Comparison of ENCODE assay signal across 19 cellular contexts in the genomic region with DNA sequence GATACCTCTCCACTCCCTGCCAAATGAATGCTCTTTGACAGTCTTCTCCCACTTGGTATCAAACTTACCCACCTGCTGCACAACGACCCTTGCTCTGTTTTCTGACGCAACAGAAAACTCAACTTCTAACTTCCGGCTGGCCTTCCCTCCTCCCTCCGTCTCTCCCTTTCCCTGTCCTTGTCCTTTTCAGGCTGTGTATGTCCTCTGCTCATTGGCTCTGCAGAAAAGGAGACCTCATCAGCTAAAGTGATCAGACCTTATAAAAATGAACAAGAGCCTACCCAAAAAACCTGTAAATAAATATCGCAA. TPM values are rescaled to one million over a fixed set of nuclear protein-coding genes. Genes with fewer than 3 reads are reported as not detected.
A peak's percentile ranks its signal among the peaks of the same experiment; 100 is the strongest.
DNase-seq lines count a peak whose midpoint lies in the region; ATAC-seq and TF ChIP-seq lines count a peak whose summit lies in the region.
"Had no signal": no experiment of that assay in that cellular context is flagged by ENCODE, and none has a peak within 500 bp of the region (broad histone marks: within the 10 kb centered on the region; RNA-seq: fewer than 3 reads in every experiment).

No MANE protein-coding gene starts in this region.

- H3K27me3 Mint-ChIP-seq in MCF 10A (ENCODE audit: insufficient read depth, unreplicated experiment): no peaks in the 10 kb centered on the region
- H3K27me3 Mint-ChIP-seq: CD4-positive, CD25-positive, alpha-beta regulatory T cell; stimulated activated naive CD8-positive, alpha-beta T cell treated with anti-CD3 and anti-CD28 coated beads, Interleukin-15, amount 100 ng/mL, for 72 hours had no signal

- H3K36me3 Mint-ChIP-seq in MCF 10A (ENCODE audit: insufficient read depth, unreplicated experiment): peaks cover 49% of the 10 kb centered on the region

- no peak overlapping the region for H3K4me3 ChIP-seq in breast epithelium
- no peak overlapping the region for H3K4me3 ChIP-seq in gastroesophageal sphincter
- peak overlapping the region; percentile 16 for H3K4me3 ChIP-seq in retinal pigment epithelial cell (ENCODE audit: low read length)
- H3K4me3 ChIP-seq: MG63, mucosa of descending colon had no signal

- no peak overlapping the region for H3K27ac Mint-ChIP-seq in MCF 10A (ENCODE audit: low read depth, unreplicated experiment)
- H3K27ac Mint-ChIP-seq: stimulated activated naive CD8-positive, alpha-beta T cell treated with anti-CD3 and anti-CD28 coated beads, Interleukin-15, amount 100 ng/mL, for 72 hours had no signal

- 23 to 58% methylated on average over 5 of the region's 5 CpGs for WGBS in gastroesophageal sphincter (ENCODE audit: low coverage in 1 of 2), 2 donors

- no TSS peak for BruUV-seq in MCF 10A (replicated peaks; lab: Mats Ljungman, UMichigan)

- H3K4me3 Mint-ChIP-seq in MCF 10A (ENCODE audit: unreplicated experiment): no peak overlapping the region
- H3K4me3 Mint-ChIP-seq: activated T-helper 1 cell treated with anti-CD3 and anti-CD28 coated beads, Interleukin-12 subunit alpha, Interleukin-12 subunit beta, Interleukin-2, Interleukin-4 antibody, amounts not matched to agents 30 ng/mL and 10 ng/mL and 1 ng/mL, durations not matched to agents 14 hours and 24 hours and 36 hours; CD4-positive, CD25-positive, alpha-beta regulatory T cell; stimulated activated naive CD8-positive, alpha-beta T cell treated with anti-CD3 and anti-CD28 coated beads, Interleukin-15, amount 100 ng/mL, for 72 hours had no signal

- H3K9me3 Mint-ChIP-seq in MCF 10A (ENCODE audit: unreplicated experiment): no peaks in the 10 kb centered on the region
- H3K9me3 Mint-ChIP-seq: activated T-helper 1 cell treated with anti-CD3 and anti-CD28 coated beads, Interleukin-12 subunit alpha, Interleukin-12 subunit beta, Interleukin-2, Interleukin-4 antibody, amounts not matched to agents 30 ng/mL and 10 ng/mL and 1 ng/mL, durations not matched to agents 14 hours and 24 hours and 36 hours; CD4-positive, CD25-positive, alpha-beta regulatory T cell; stimulated activated naive CD8-positive, alpha-beta T cell treated with anti-CD3 and anti-CD28 coated beads, Interleukin-15, amount 100 ng/mL, for 72 hours had no signal

- H3K4me1 Mint-ChIP-seq in MCF 10A (ENCODE audit: insufficient read depth, unreplicated experiment): peaks cover 42% of the 10 kb centered on the region

- POLR2A ChIA-PET in MCF 10A (lab: Yijun Ruan, JAX): interaction anchor here (12.6 kb wide), 1 partner anchor 11 kb away, joined by 291 read pairs; the partner anchor contains the start of gene TRAF3IP2

- CTCF ChIA-PET in MCF 10A (lab: Yijun Ruan, JAX): interaction anchor here (0.7 to 1.2 kb wide), 2 partner anchors 12 to 14 kb away, joined by 3 read pairs; partner anchors contain the start of gene TRAF3IP2

- H3K36me3 ChIP-seq in breast epithelium (no peaks in the 10 kb centered on the region), gastroesophageal sphincter (no peaks in the 10 kb centered on the region)

- TF ChIP-seq CTCF in breast epithelium (IDR thresholded peaks at IDR 0.05) (no peak), MCF 10A (IDR thresholded peaks at IDR 0.05; ENCODE audit: unreplicated experiment) (no peak), gastroesophageal sphincter (IDR thresholded peaks at IDR 0.05) (no peak), retinal pigment epithelial cell (conservative IDR thresholded peaks at IDR 0.05; ENCODE audit: low read depth, low read length) (no peak)

- ATAC-seq in gastroesophageal sphincter (no peak), HG02678 (IDR thresholded peaks at IDR 0.05; ENCODE audit: unreplicated experiment) (no peak), GM18873 (IDR thresholded peaks at IDR 0.05; ENCODE audit: low FRiP score, unreplicated experiment) (no peak)
- ATAC-seq: mucosa of descending colon; SK-N-SH treated with all-trans-retinoic acid at 6 μM for 48 hours; stimulated activated naive CD8-positive, alpha-beta T cell treated with anti-CD3 and anti-CD28 coated beads, Interleukin-15, amount 100 ng/mL, for 72 hours had no signal

- H3K27me3 ChIP-seq in breast epithelium (no peaks in the 10 kb centered on the region), gastroesophageal sphincter (no peaks in the 10 kb centered on the region)
- H3K27me3 ChIP-seq: MG63 had no signal

- no peak for TF ChIP-seq EP300 in gastroesophageal sphincter (IDR thresholded peaks at IDR 0.05)

- intact Hi-C loops in breast epithelium (cut with DNase I; ENCODE audit: low total_unique reads) (loop anchor here (10.0 kb wide), 1 partner anchor 919 kb away; no protein-coding TSS in a partner anchor), MCF 10A (cut with micrococcal nuclease) (no loop called here)

- H3K27ac ChIP-seq in breast epithelium: peak overlapping the region; percentile 84 to 92
- peak overlapping the region; percentile 45 to 91 (median 81) for H3K27ac ChIP-seq in gastroesophageal sphincter
- H3K27ac ChIP-seq: parathyroid adenoma had no signal

- H3K9me3 ChIP-seq in breast epithelium: no peaks in the 10 kb centered on the region
- no peaks in the 10 kb centered on the region for H3K9me3 ChIP-seq in gastroesophageal sphincter
- H3K9me3 ChIP-seq: MG63, mucosa of descending colon had no signal

- DNase-seq in breast epithelium (ENCODE audit: low spot score in 2 of 2) (no peak), MCF 10A (ENCODE audit: unreplicated experiment) (no peak), retinal pigment epithelial cell (ENCODE audit: low read depth) (no peak), DMS79 treated with DMSO at 0.1 percent for 48 hours (lab: John Stamatoyannopoulos, UW) (no peak), NCI-H524 treated with DMSO at 0.1 percent for 48 hours (lab: John Stamatoyannopoulos, UW) (no peak)
- DNase-seq: CD4-positive, CD25-positive, alpha-beta regulatory T cell; islet precursor cell; MG63; mucosa of descending colon; NCI-H187 treated with DMSO at 0.1 percent for 48 hours; NCI-H510A; OCI-M1; stimulated activated naive CD8-positive, alpha-beta T cell treated with anti-CD3 and anti-CD28 coated beads, Interleukin-15, amount 100 ng/mL, for 72 hours had no signal

- TF ChIP-seq POLR2A in breast epithelium (IDR thresholded peaks at IDR 0.05) (no peak), gastroesophageal sphincter (IDR thresholded peaks at IDR 0.05) (no peak)

- peaks cover 13 to 15% of the 10 kb centered on the region in 2 donors for H3K4me1 ChIP-seq in breast epithelium
- H3K4me1 ChIP-seq in gastroesophageal sphincter: peaks cover 37 to 69% (median 42%) of the 10 kb centered on the region in 3 donors

RNA-seq across cellular contexts. Expression of gene TRAF3IP2, which starts 12.2 kb away (rescaled TPM):
- 10 to 100 TPM; 28.2 to 42.9 (median 41.6) TPM for total RNA-seq in breast epithelium
- 56.8 and 57.9 TPM in 2 replicates for total RNA-seq in MCF 10A (2022)
- 10 to 100 TPM; 18.4 to 33.4 (median 27.5) TPM for total RNA-seq in gastroesophageal sphincter
